Comparison of ENCODE assay signal across 24 cellular contexts in genomic region chr5:100974082-100974481, GRCh38.
"Had no signal": no experiment of that assay in that cellular context is flagged by ENCODE, and none has a peak within 500 bp of the region (broad histone marks: within the 10 kb centered on the region; RNA-seq: fewer than 3 reads in every experiment).

No MANE protein-coding gene starts in this region.

- H3K4me2 ChIP-seq: hepatocyte had no signal

- H3K27me3 ChIP-seq: dorsolateral prefrontal cortex, esophagus muscularis mucosa, foreskin keratinocyte, gastroesophageal sphincter, heart left ventricle, hepatocyte, left lung had no signal

- FAIRE-seq: colon, endothelial cell of umbilical vein had no signal

- H3K79me2 ChIP-seq: hepatocyte had no signal

- H3K4me3 ChIP-seq: coronary artery, dorsolateral prefrontal cortex, esophagus muscularis mucosa, gastroesophageal sphincter, heart left ventricle, hepatocyte, left lung, lower lobe of right lung, mucosa of descending colon had no signal

- H3K36me3 ChIP-seq: esophagus muscularis mucosa, gastroesophageal sphincter, heart left ventricle, left lung, lower lobe of right lung had no signal

- H3K27ac ChIP-seq: coronary artery, dorsolateral prefrontal cortex, esophagus muscularis mucosa, foreskin keratinocyte, gastroesophageal sphincter, heart left ventricle, hepatocyte, left lung, lower lobe of right lung had no signal

- ATAC-seq: foreskin keratinocyte, gastroesophageal sphincter, heart left ventricle, left colon, left lung, left ventricle myocardium superior, lower lobe of right lung, mucosa of descending colon had no signal

- DNase-seq: dermis blood vessel endothelial cell; dorsolateral prefrontal cortex; effector CD4-positive, alpha-beta T cell; effector memory CD4-positive, alpha-beta T cell; foreskin keratinocyte; heart left ventricle; hypothalamus; immature natural killer cell; islet precursor cell; kidney; kidney glomerular epithelial cell; left colon; left lung; left ventricle myocardium superior; lower lobe of right lung; mesenchymal stem cell; mucosa of descending colon; naive B cell had no signal

- H3K9me3 ChIP-seq: esophagus muscularis mucosa, gastroesophageal sphincter, lower lobe of right lung, mucosa of descending colon had no signal

- H3K4me1 ChIP-seq: esophagus muscularis mucosa, foreskin keratinocyte, gastroesophageal sphincter, heart left ventricle, left lung, lower lobe of right lung had no signal

- H2AFZ ChIP-seq: hepatocyte had no signal
